12 cellular contexts compared by ENCODE assay signal in the genomic region with DNA sequence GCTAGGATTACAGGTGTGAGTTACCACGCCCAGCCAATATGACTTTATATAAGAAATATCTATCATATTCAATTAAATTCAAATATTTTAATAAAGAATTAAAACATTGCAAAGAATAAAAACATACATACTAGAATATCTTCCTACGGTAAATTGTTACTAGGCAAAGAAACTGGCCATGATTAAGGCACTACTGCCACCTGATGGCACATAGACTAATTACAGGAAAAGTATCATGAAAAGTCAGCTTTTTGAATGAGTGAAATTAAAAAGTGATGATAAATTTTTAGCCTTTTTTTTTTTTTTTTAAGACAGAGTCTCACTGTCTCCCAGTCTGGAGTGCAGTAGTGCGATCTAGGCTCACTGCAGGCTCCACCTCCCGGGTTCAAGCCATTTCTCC.
A peak's percentile ranks its signal among the peaks of the same experiment; 100 is the strongest.
DNase-seq lines count a peak whose midpoint lies in the region; ATAC-seq and TF ChIP-seq lines count a peak whose summit lies in the region.
"Had no signal": no experiment of that assay in that cellular context is flagged by ENCODE, and none has a peak within 500 bp of the region (broad histone marks: within the 10 kb centered on the region; RNA-seq: fewer than 3 reads in every experiment).

No MANE protein-coding gene starts in this region.

- H3F3A ChIP-seq in OCI-LY1 (ENCODE audit: insufficient read depth, low read length), result no peaks in the 10 kb centered on the region

- H3K36me3 Mint-ChIP-seq in stimulated activated naive B cell treated with anti-CD40 and anti-IgM and Interleukin-4, amounts not matched to agents 10 μg/mL and 1 μg/mL and 100 μg/mL, for 72 hours, result no peaks in the 10 kb centered on the region

- no peaks in the 10 kb centered on the region for H3K9me3 Mint-ChIP-seq in stimulated activated naive B cell treated with anti-CD40 and anti-IgM and Interleukin-4, amounts not matched to agents 10 μg/mL and 1 μg/mL and 100 μg/mL, for 72 hours

- H3K79me2 ChIP-seq in OCI-LY1 (ENCODE audit: insufficient read depth, low read length), result no peaks in the 10 kb centered on the region
- H3K79me2 ChIP-seq: parathyroid adenoma had no signal

- peaks cover 18% of the 10 kb centered on the region in 2 donors for H3K27me3 Mint-ChIP-seq in stimulated activated naive B cell treated with anti-CD40 and anti-IgM and Interleukin-4, amounts not matched to agents 10 μg/mL and 1 μg/mL and 100 μg/mL, for 72 hours

- no peaks in the 10 kb centered on the region for H3K9me3 ChIP-seq in OCI-LY1 (ENCODE audit: low read length)

- in situ Hi-C loops in ACHN (cut with HindIII; ENCODE audit: low pct_ligation_motif_present, low pct_unique_long_range_greater_than_20kb, low sequenced_read_pairs), result no loop called here
- in situ Hi-C loops in GM13977 (cut with MboI; ENCODE audit: low pct_unique_long_range_greater_than_20kb, low sequenced_read_pairs, unreplicated experiment), result loop anchor here (25.0 kb wide), 1 partner anchor 472 kb away; no protein-coding TSS in a partner anchor

- no peak overlapping the region for H3K9ac ChIP-seq in OCI-LY1 (ENCODE audit: low read length)
- H3K9ac ChIP-seq: parathyroid adenoma had no signal

- no peaks in the 10 kb centered on the region for H3K36me3 ChIP-seq in OCI-LY1 (ENCODE audit: insufficient read depth, low read length)

- no peaks in the 10 kb centered on the region for H4K20me1 ChIP-seq in OCI-LY1 (ENCODE audit: insufficient read depth, low read length)

- H3K27ac ChIP-seq in OCI-LY1 (ENCODE audit: low read depth, low read length, poor library complexity, severe bottlenecking), result no peak overlapping the region
- H3K27ac ChIP-seq: parathyroid adenoma had no signal

- no peak overlapping the region for H3K27ac Mint-ChIP-seq in stimulated activated naive B cell treated with anti-CD40 and anti-IgM and Interleukin-4, amounts not matched to agents 10 μg/mL and 1 μg/mL and 100 μg/mL, for 72 hours
- H3K27ac Mint-ChIP-seq: activated T-cell treated with anti-CD3 and anti-CD28 coated beads, Interleukin-2, amount 50 U/mL, for 72 hours; T-helper 17 cell had no signal

- TF ChIP-seq CTCF in GM13977 (IDR thresholded peaks at IDR 0.05; ENCODE audit: extremely low read depth, insufficient read depth, missing control alignments) (peak; percentile 34), OCI-LY1 (IDR thresholded peaks at IDR 0.05; ENCODE audit: low read length) (peak; percentile 72), fibroblast of mammary gland (conservative IDR thresholded peaks at IDR 0.05; ENCODE audit: control insufficient read depth, insufficient read depth, low read depth, low read length) (peak; percentile 36)

- no peaks in the 10 kb centered on the region for H3K4me1 Mint-ChIP-seq in stimulated activated naive B cell treated with anti-CD40 and anti-IgM and Interleukin-4, amounts not matched to agents 10 μg/mL and 1 μg/mL and 100 μg/mL, for 72 hours
- H3K4me1 Mint-ChIP-seq: T-helper 17 cell had no signal

- no peak for ATAC-seq in stimulated activated naive B cell treated with anti-CD40 and anti-IgM and Interleukin-4, amounts not matched to agents 10 μg/mL and 1 μg/mL and 100 μg/mL, for 72 hours (replicated peaks)
- ATAC-seq in GM21717 (IDR thresholded peaks at IDR 0.05; ENCODE audit: unreplicated experiment), result no peak
- ATAC-seq: activated T-cell treated with anti-CD3 and anti-CD28 coated beads, Interleukin-2, amount 50 U/mL, for 72 hours; T-helper 17 cell had no signal

- no peaks in the 10 kb centered on the region for H3K4me1 ChIP-seq in OCI-LY1 (ENCODE audit: insufficient read depth, low read length, severe bottlenecking)
- H3K4me1 ChIP-seq: parathyroid adenoma had no signal

- no peaks in the 10 kb centered on the region for H3K27me3 ChIP-seq in OCI-LY1 (ENCODE audit: insufficient read depth, low read length)

- no peak overlapping the region for H3K4me2 ChIP-seq in OCI-LY1 (ENCODE audit: low read length)

- peak; percentile 23 for DNase-seq in ACHN
- no peak for DNase-seq in GM13977 (ENCODE audit: low spot score)
- peak; percentile 39 for DNase-seq in fibroblast of mammary gland (ENCODE audit: low read depth)
- DNase-seq in stimulated activated naive B cell treated with anti-CD40 and anti-IgM and Interleukin-4, amounts not matched to agents 10 μg/mL and 1 μg/mL and 100 μg/mL, for 72 hours, result no peak
- DNase-seq in NCI-H146 treated with DMSO at 0.1 percent for 48 hours (lab: John Stamatoyannopoulos, UW; ENCODE audit: unreplicated experiment), result no peak
- DNase-seq in KG1 (lab: John Stamatoyannopoulos, UW), result no peak
- DNase-seq: C1 segment of cervical spinal cord, T-helper 17 cell had no signal

- no peak overlapping the region for H2AFZ ChIP-seq in OCI-LY1 (ENCODE audit: low read length)
- H2AFZ ChIP-seq: parathyroid adenoma had no signal

- H3K9me2 ChIP-seq in OCI-LY1 (ENCODE audit: low read depth, low read length), result no peaks in the 10 kb centered on the region

- no peak overlapping the region for H3K4me3 Mint-ChIP-seq in stimulated activated naive B cell treated with anti-CD40 and anti-IgM and Interleukin-4, amounts not matched to agents 10 μg/mL and 1 μg/mL and 100 μg/mL, for 72 hours
- H3K4me3 Mint-ChIP-seq: activated T-cell treated with anti-CD3 and anti-CD28 coated beads, Interleukin-2, amount 50 U/mL, for 72 hours; T-helper 17 cell had no signal

- no peak overlapping the region for H3K4me3 ChIP-seq in OCI-LY1 (ENCODE audit: low read depth, low read length, poor library complexity, severe bottlenecking)
- no peak overlapping the region for H3K4me3 ChIP-seq in fibroblast of mammary gland (ENCODE audit: control insufficient read depth, low read depth, low read length)

Comparison
In these comparisons a context has a peak if more than half of its experiments do, and no peak if none do; other contexts are left out.
1. DNase-seq: peak in ACHN (single experiment) and fibroblast of mammary gland (single experiment); none in GM13977 (single experiment), stimulated activated naive B cell treated with anti-CD40 and anti-IgM and Interleukin-4, amounts not matched to agents 10 μg/mL and 1 μg/mL and 100 μg/mL, for 72 hours (single experiment), NCI-H146 treated with DMSO at 0.1 percent for 48 hours (single experiment) and KG1 (single experiment).
2. Peak in every context shown above with its lines, with median percentiles within 50 percentile points of each other: CTCF ChIP-seq.